In the genomic region with DNA sequence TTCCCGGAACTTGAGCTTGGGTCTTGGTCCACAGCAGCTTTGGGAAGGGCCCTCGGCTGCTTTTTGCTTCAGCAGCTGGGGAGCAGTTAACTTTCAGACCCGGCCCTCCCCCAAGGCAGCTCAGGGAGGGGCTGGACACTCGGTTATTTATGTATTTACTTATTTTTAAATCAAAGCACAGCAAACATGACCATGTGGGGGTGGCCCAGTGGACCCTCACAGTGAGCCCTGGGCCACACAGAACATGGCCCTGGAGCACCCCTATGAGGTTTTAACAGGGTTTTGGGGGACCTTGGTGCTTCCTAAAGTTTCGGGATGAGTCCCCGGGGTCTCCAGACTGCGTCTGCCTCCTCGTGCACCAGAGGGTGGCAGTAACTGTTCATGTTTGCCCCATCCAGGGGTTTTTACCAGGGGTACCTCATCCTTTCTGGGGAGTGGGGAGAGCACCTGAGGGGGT, we compare ENCODE assay signal across 2 cellular contexts.
TF ChIP-seq lines count a peak whose summit lies in the region.

No MANE protein-coding gene starts in this region.

TF ChIP-seq in GM12878, 131 proteins besides CTCF, POLR2A, EP300 and RAD21:
- TF ChIP-seq ZNF622 (IDR thresholded peaks at IDR 0.05) (no peak), ZZZ3 (IDR thresholded peaks at IDR 0.05; ENCODE audit: control insufficient read depth, insufficient read length, low read depth) (no peak), SPI1 (IDR thresholded peaks at IDR 0.05; ENCODE audit: borderline replicate concordance, insufficient read depth, low read depth, low read length) (no peak), NR2C2 (IDR thresholded peaks at IDR 0.05; ENCODE audit: borderline replicate concordance, control insufficient read depth, insufficient read length, low read depth) (no peak), TCF12 (IDR thresholded peaks at IDR 0.05; ENCODE audit: low read depth, low read length) (no peak), ZNF207 (IDR thresholded peaks at IDR 0.05; ENCODE audit: borderline replicate concordance) (no peak), RELA (IDR thresholded peaks at IDR 0.05; ENCODE audit: borderline replicate concordance, partially characterized antibody) (no peak), RFX5 (IDR thresholded peaks at IDR 0.05; ENCODE audit: low read depth, low read length) (no peak), SMAD1 (IDR thresholded peaks at IDR 0.05; ENCODE audit: low read depth, partially characterized antibody) (no peak), KDM1A (IDR thresholded peaks at IDR 0.05; ENCODE audit: borderline replicate concordance) (no peak)
- TF ChIP-seq, protein P1, sequence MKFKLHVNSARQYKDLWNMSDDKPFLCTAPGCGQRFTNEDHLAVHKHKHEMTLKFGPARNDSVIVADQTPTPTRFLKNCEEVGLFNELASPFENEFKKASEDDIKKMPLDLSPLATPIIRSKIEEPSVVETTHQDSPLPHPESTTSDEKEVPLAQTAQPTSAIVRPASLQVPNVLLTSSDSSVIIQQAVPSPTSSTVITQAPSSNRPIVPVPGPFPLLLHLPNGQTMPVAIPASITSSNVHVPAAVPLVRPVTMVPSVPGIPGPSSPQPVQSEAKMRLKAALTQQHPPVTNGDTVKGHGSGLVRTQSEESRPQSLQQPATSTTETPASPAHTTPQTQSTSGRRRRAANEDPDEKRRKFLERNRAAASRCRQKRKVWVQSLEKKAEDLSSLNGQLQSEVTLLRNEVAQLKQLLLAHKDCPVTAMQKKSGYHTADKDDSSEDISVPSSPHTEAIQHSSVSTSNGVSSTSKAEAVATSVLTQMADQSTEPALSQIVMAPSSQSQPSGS (IDR thresholded peaks at IDR 0.05; ENCODE audit: low read length) = no peak

TF ChIP-seq in liver, 16 proteins besides CTCF, POLR2A, EP300 and RAD21:
- TF ChIP-seq HNF4G (IDR thresholded peaks at IDR 0.05) (no peak), RXRA (IDR thresholded peaks at IDR 0.05) (no peak), SP1 (IDR thresholded peaks at IDR 0.05) (no peak), JUND (IDR thresholded peaks at IDR 0.05) (no peak), EGR1 (IDR thresholded peaks at IDR 0.05; ENCODE audit: low read depth in 2 of 2) (no peak), GABPA (IDR thresholded peaks at IDR 0.05 in 1 of 2, conservative IDR thresholded peaks at IDR 0.05 in 1 of 2) (no peak), FOXA1 (IDR thresholded peaks at IDR 0.05) (no peak), NR2F2 (IDR thresholded peaks at IDR 0.05) (no peak), TAF1 (conservative IDR thresholded peaks at IDR 0.05) (no peak), FOXA2 (IDR thresholded peaks at IDR 0.05) (no peak), YY1 (IDR thresholded peaks at IDR 0.05) (no peak), HNF4A (conservative IDR thresholded peaks at IDR 0.05) (no peak)
- TF ChIP-seq, protein P2, sequence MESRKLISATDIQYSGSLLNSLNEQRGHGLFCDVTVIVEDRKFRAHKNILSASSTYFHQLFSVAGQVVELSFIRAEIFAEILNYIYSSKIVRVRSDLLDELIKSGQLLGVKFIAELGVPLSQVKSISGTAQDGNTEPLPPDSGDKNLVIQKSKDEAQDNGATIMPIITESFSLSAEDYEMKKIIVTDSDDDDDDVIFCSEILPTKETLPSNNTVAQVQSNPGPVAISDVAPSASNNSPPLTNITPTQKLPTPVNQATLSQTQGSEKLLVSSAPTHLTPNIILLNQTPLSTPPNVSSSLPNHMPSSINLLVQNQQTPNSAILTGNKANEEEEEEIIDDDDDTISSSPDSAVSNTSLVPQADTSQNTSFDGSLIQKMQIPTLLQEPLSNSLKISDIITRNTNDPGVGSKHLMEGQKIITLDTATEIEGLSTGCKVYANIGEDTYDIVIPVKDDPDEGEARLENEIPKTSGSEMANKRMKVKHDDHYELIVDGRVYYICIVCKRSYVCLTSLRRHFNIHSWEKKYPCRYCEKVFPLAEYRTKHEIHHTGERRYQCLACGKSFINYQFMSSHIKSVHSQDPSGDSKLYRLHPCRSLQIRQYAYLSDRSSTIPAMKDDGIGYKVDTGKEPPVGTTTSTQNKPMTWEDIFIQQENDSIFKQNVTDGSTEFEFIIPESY (IDR thresholded peaks at IDR 0.05) = no peak
- TF ChIP-seq, protein P3, sequence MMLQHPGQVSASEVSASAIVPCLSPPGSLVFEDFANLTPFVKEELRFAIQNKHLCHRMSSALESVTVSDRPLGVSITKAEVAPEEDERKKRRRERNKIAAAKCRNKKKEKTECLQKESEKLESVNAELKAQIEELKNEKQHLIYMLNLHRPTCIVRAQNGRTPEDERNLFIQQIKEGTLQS (IDR thresholded peaks at IDR 0.05) = no peak
- TF ChIP-seq, protein P4, sequence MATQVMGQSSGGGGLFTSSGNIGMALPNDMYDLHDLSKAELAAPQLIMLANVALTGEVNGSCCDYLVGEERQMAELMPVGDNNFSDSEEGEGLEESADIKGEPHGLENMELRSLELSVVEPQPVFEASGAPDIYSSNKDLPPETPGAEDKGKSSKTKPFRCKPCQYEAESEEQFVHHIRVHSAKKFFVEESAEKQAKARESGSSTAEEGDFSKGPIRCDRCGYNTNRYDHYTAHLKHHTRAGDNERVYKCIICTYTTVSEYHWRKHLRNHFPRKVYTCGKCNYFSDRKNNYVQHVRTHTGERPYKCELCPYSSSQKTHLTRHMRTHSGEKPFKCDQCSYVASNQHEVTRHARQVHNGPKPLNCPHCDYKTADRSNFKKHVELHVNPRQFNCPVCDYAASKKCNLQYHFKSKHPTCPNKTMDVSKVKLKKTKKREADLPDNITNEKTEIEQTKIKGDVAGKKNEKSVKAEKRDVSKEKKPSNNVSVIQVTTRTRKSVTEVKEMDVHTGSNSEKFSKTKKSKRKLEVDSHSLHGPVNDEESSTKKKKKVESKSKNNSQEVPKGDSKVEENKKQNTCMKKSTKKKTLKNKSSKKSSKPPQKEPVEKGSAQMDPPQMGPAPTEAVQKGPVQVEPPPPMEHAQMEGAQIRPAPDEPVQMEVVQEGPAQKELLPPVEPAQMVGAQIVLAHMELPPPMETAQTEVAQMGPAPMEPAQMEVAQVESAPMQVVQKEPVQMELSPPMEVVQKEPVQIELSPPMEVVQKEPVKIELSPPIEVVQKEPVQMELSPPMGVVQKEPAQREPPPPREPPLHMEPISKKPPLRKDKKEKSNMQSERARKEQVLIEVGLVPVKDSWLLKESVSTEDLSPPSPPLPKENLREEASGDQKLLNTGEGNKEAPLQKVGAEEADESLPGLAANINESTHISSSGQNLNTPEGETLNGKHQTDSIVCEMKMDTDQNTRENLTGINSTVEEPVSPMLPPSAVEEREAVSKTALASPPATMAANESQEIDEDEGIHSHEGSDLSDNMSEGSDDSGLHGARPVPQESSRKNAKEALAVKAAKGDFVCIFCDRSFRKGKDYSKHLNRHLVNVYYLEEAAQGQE (IDR thresholded peaks at IDR 0.05) = no peak
- TF ChIP-seq, protein P5, sequence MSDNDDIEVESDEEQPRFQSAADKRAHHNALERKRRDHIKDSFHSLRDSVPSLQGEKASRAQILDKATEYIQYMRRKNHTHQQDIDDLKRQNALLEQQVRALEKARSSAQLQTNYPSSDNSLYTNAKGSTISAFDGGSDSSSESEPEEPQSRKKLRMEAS (IDR thresholded peaks at IDR 0.05) = no peak
TF ChIP-seq in liver: peak in this region for 0.
